In genomic region chr19:10514211-10515145, GRCh38 we compare ENCODE assay signal across 9 cellular contexts. TPM values are rescaled to one million over a fixed set of nuclear protein-coding genes. Genes with fewer than 3 reads are reported as not detected.
DNase-seq lines count a peak whose midpoint lies in the region; ATAC-seq and TF ChIP-seq lines count a peak whose summit lies in the region.
"Had no signal": no experiment of that assay in that cellular context is flagged by ENCODE, and none has a peak within 500 bp of the region (broad histone marks: within the 10 kb centered on the region; RNA-seq: fewer than 3 reads in every experiment).

No MANE protein-coding gene starts in this region.

- no peaks in the 10 kb centered on the region for H3K36me3 ChIP-seq in HUES48 (ENCODE audit: control insufficient read depth, insufficient read depth, low read length)
- no peaks in the 10 kb centered on the region for H3K36me3 ChIP-seq in iPS-15b (ENCODE audit: control insufficient read depth, insufficient read depth, low read length)
- H3K36me3 ChIP-seq in aorta (ENCODE audit: control insufficient read depth in 1 of 2, insufficient read depth in 2 of 2, low read length in 1 of 2): no peaks in the 10 kb centered on the region
- no peaks in the 10 kb centered on the region for H3K36me3 ChIP-seq in OCI-LY7 (ENCODE audit: insufficient read depth, low read length)
- H3K36me3 ChIP-seq: thoracic aorta had no signal

- peak; percentile 50 to 72 for DNase-seq in activated T-cell treated with anti-CD3 and anti-CD28 coated beads, Interleukin-2, amount 50 U/mL, for 48 hours
- DNase-seq in stimulated activated CD8-positive, alpha-beta memory T cell treated with anti-CD3 and anti-CD28 coated beads, Interleukin-4, amount 100 ng/mL, for 48 hours: peak; percentile 62
- DNase-seq in aorta (no peak), OCI-LY7 (ENCODE audit: low spot score) (no peak)

- H3K9me2 ChIP-seq in OCI-LY7 (ENCODE audit: insufficient read depth, low read length): no peaks in the 10 kb centered on the region

- TF ChIP-seq CTCF in OCI-LY7 (conservative IDR thresholded peaks at IDR 0.05; ENCODE audit: low read length): no peak

- CTCF ChIA-PET in OCI-LY7 (lab: Charles Lee; ENCODE audit: unreplicated experiment): no interaction called here

- peaks cover 71% of the 10 kb centered on the region for H3K27me3 ChIP-seq in HUES48 (ENCODE audit: control insufficient read depth, insufficient read depth, low read length)
- H3K27me3 ChIP-seq in iPS-15b (ENCODE audit: control insufficient read depth, insufficient read depth, low read length): peaks cover 75% of the 10 kb centered on the region
- H3K27me3 ChIP-seq in aorta (ENCODE audit: control insufficient read depth in 1 of 2, insufficient read depth in 2 of 2, low read length in 1 of 2): no peaks in the 10 kb centered on the region

- BruUV-seq in OCI-LY7 (replicated peaks; lab: Mats Ljungman, UMichigan): no TSS peak

- POLR2A ChIA-PET in OCI-LY7 (lab: Charles Lee): no interaction called here

- H3K79me2 ChIP-seq in OCI-LY7 (ENCODE audit: insufficient read depth, low read depth, low read length): no peaks in the 10 kb centered on the region

- no peak overlapping the region for H2AFZ ChIP-seq in OCI-LY7 (ENCODE audit: low read length)

- no peak overlapping the region for H3K4me2 ChIP-seq in OCI-LY7 (ENCODE audit: low read length)

- ATAC-seq in aorta (ENCODE audit: low FRiP score) (no peak), GM21447 (IDR thresholded peaks at IDR 0.05; ENCODE audit: unreplicated experiment) (no peak)
- ATAC-seq: sciatic nerve had no signal

- no peaks in the 10 kb centered on the region for H3K9me3 ChIP-seq in HUES48 (ENCODE audit: control insufficient read depth, insufficient read depth, low read length)
- H3K9me3 ChIP-seq in iPS-15b (ENCODE audit: control insufficient read depth, insufficient read depth, low read length): no peaks in the 10 kb centered on the region
- H3K9me3 ChIP-seq in aorta (ENCODE audit: control insufficient read depth, low read length): no peaks in the 10 kb centered on the region
- H3K9me3 ChIP-seq in OCI-LY7 (ENCODE audit: low read length): no peaks in the 10 kb centered on the region
- H3K9me3 ChIP-seq: thoracic aorta had no signal

- H3K4me3 ChIP-seq in HUES48 (ENCODE audit: low read depth, low read length): peak overlapping the region; percentile 56
- peak overlapping the region; percentile 61 for H3K4me3 ChIP-seq in iPS-15b (ENCODE audit: low read depth, low read length)
- H3K4me3 ChIP-seq in aorta (ENCODE audit: low read length in 2 of 2): no peak overlapping the region
- H3K4me3 ChIP-seq in OCI-LY7 (ENCODE audit: low read depth, low read length, poor library complexity, severe bottlenecking): no peak overlapping the region
- H3K4me3 ChIP-seq: thoracic aorta had no signal

- 37 to 42% methylated on average over 97 to 107 of the region's 107 CpGs for WGBS in aorta, 2 donors

- intact Hi-C loops in aorta (cut with DNase I): no loop called here
- intact Hi-C loops in OCI-LY7 (cut with micrococcal nuclease; ENCODE audit: unreplicated experiment): no loop called here

- H3K9ac ChIP-seq in HUES48 (ENCODE audit: low read depth, low read length): 0 out of 2 replicates have a peak overlapping the region, but pooled peaks have one; percentile 5
- H3K9ac ChIP-seq in iPS-15b (ENCODE audit: low read depth, low read length): peak overlapping the region; percentile 47

- H3K27ac ChIP-seq in HUES48 (ENCODE audit: low read depth, low read length) (no peak overlapping the region), aorta (ENCODE audit: low read depth in 1 of 2, low read length in 2 of 2) (no peak overlapping the region), OCI-LY7 (ENCODE audit: low read depth, low read length, poor library complexity, severe bottlenecking) (no peak overlapping the region)
- H3K27ac ChIP-seq: thoracic aorta had no signal

- H4K20me1 ChIP-seq in OCI-LY7 (ENCODE audit: insufficient read depth, low read length): no peaks in the 10 kb centered on the region

- peaks cover 9% of the 10 kb centered on the region; the same call in 1 of the 2 replicates for H3K4me1 ChIP-seq in HUES48 (ENCODE audit: control insufficient read depth, insufficient read depth, low read length)
- H3K4me1 ChIP-seq in iPS-15b (ENCODE audit: control insufficient read depth, insufficient read depth, low read length): no peaks in the 10 kb centered on the region
- no peaks in the 10 kb centered on the region for H3K4me1 ChIP-seq in aorta (ENCODE audit: control insufficient read depth in 1 of 2, insufficient read depth in 2 of 2, low read length in 2 of 2)
- peaks cover 17% of the 10 kb centered on the region for H3K4me1 ChIP-seq in OCI-LY7 (ENCODE audit: insufficient read depth, low read length, poor library complexity, severe bottlenecking)

RNA-seq across cellular contexts. Expression of gene S1PR5, which starts 2.8 kb away (rescaled TPM):
- total RNA-seq in aorta: under 1 TPM; 0.39 to 0.99 TPM
- polyA plus RNA-seq in aorta: 1 to 10 TPM; 1.3 to 1.6 TPM
- total RNA-seq in OCI-LY7 (2014; rRNA removed; shearing (Covaris generic)): not detected in 2 replicates
- total RNA-seq in OCI-LY7 (2022): not detected in 2 replicates

RNA-seq across cellular contexts. Expression of gene KEAP1, which starts 11.3 kb away (rescaled TPM):
- total RNA-seq in aorta (10 to 100 TPM; 43.6 to 62.8 TPM), OCI-LY7 (2022) (64.9 and 93.5 TPM in 2 replicates)
- polyA plus RNA-seq in aorta: 10 to 100 TPM; 30.9 to 56.2 TPM
- total RNA-seq in OCI-LY7 (2014; rRNA removed; shearing (Covaris generic)): 65.9 and 68.9 TPM in 2 replicates

RNA-seq across cellular contexts. Expression of gene ATG4D, which starts 29.2 kb away (rescaled TPM):
- total RNA-seq in aorta (10 to 100 TPM; 14.0 to 17.2 TPM), OCI-LY7 (2022) (46.8 and 48.2 TPM in 2 replicates)
- 10 to 100 TPM; 17.7 to 42.6 TPM for polyA plus RNA-seq in aorta
- 21.1 and 29.6 TPM in 2 replicates for total RNA-seq in OCI-LY7 (2014; rRNA removed; shearing (Covaris generic))

RNA-seq across cellular contexts. Expression of gene KRI1, which starts 51.3 kb away (rescaled TPM):
- total RNA-seq in aorta (10 to 100 TPM; 15.8 to 18.9 TPM), OCI-LY7 (2022) (57.0 and 58.4 TPM in 2 replicates)
- 10 to 100 TPM in 1 of 2 donors, 1 to 10 TPM in 1; 6.4 to 41.0 TPM for polyA plus RNA-seq in aorta
- 44.9 and 53.6 TPM in 2 replicates for total RNA-seq in OCI-LY7 (2014; rRNA removed; shearing (Covaris generic))

RNA-seq across cellular contexts. Expression of gene CDKN2D, which starts 54.3 kb away (rescaled TPM):
- 10 to 100 TPM; 11.8 to 19.2 TPM for total RNA-seq in aorta
- polyA plus RNA-seq in aorta: 10 to 100 TPM; 17.9 to 23.0 TPM
- 22.4 and 25.3 TPM in 2 replicates for total RNA-seq in OCI-LY7 (2014; rRNA removed; shearing (Covaris generic))
- 26.6 and 28.1 TPM in 2 replicates for total RNA-seq in OCI-LY7 (2022)

Comparison
In these comparisons a context has a peak if more than half of its experiments do, and no peak if none do; other contexts are left out.
1. H3K4me3 ChIP-seq: peak in HUES48 (single experiment) and iPS-15b (single experiment); none in aorta (0 of 2) and OCI-LY7 (single experiment).
2. DNase-seq: peak in activated T-cell treated with anti-CD3 and anti-CD28 coated beads, Interleukin-2, amount 50 U/mL, for 48 hours (2 of 2) and stimulated activated CD8-positive, alpha-beta memory T cell treated with anti-CD3 and anti-CD28 coated beads, Interleukin-4, amount 100 ng/mL, for 48 hours (single experiment); none in aorta (0 of 2) and OCI-LY7 (single experiment).